8 cellular contexts compared by ENCODE assay signal in the genomic region with DNA sequence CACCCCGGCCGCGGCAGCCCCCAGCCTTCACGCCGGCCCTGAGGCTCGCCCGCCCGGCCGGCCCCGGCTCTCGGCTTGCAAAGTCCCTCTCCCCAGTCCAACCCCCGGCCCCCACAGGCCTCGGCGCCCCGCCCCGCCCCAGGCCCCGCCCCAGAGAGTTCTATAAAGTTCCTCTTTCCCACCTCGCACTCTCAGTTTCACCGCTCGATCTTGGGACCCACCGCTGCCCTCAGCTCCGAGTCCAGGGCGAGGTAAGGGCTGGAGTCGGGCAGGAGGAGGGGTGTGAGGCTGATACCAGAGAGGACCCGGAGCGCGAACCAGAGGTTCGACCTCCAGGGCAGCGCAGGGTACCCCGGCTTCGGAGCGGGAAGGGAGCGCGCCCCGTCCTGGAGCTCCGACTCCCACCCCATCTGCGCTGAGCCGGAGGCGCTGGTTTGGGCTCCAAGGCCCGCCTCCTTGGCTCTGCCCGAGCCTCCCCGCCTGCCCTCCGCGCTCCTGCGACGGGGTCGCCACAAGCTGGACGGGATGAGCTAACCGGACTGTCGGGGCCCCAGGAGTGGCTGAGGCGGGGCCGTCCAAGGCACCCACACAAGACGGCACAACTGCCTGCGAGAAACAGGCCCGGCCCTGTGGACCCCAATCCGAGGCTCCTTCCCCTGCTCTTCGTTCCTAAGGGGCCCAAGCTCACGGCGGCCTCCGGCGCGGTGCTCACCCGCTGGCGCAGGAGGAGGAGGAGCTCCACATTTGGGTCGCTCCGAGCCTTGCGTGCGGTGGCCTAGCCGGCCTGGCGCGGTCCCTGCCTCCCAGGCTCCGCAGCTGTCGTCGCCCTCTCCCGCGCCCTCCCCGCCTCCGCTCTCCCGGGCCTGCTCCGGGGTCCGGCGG. TPM values are rescaled to one million over a fixed set of nuclear protein-coding genes. Genes with fewer than 3 reads are reported as not detected.
A peak's percentile ranks its signal among the peaks of the same experiment; 100 is the strongest.
DNase-seq lines count a peak whose midpoint lies in the region; ATAC-seq and TF ChIP-seq lines count a peak whose summit lies in the region.

A gene (plus strand): TSS at position 194 of the 882 bp plus-strand sequence. CDS start 1,401 bp downstream, outside the sequence.

- peaks cover 12% of the 10 kb centered on the region for H3K4me1 Mint-ChIP-seq in HFFc6 (ENCODE audit: low read depth)
- peaks cover 58% of the 10 kb centered on the region for H3K4me1 Mint-ChIP-seq in stimulated activated naive CD8-positive, alpha-beta T cell treated with anti-CD3 and anti-CD28 coated beads, Interleukin-15, Interleukin-2, amounts not matched to agents 100 ng/mL and 50 ng/mL, for 24 hours (ENCODE audit: low read depth)

- intact Hi-C loops in body of pancreas (cut with DNase I), result no loop called here

- peak within 1 kb of the TSS; percentile 67 for H3K4me3 Mint-ChIP-seq in HFFc6
- peak within 1 kb of the TSS; percentile 99 for H3K4me3 Mint-ChIP-seq in stimulated activated naive CD8-positive, alpha-beta T cell treated with anti-CD3 and anti-CD28 coated beads, Interleukin-15, Interleukin-2, amounts not matched to agents 100 ng/mL and 50 ng/mL, for 24 hours

- peaks cover 4% of the 10 kb centered on the region; the same call in 1 of the 2 replicates for H3K9me3 Mint-ChIP-seq in HFFc6
- no peaks in the 10 kb centered on the region for H3K9me3 Mint-ChIP-seq in stimulated activated naive CD8-positive, alpha-beta T cell treated with anti-CD3 and anti-CD28 coated beads, Interleukin-15, Interleukin-2, amounts not matched to agents 100 ng/mL and 50 ng/mL, for 24 hours

- H3K27me3 ChIP-seq in muscle layer of duodenum (ENCODE audit: low read depth, low read length), result peaks cover 29% of the 10 kb centered on the region
- H3K27me3 ChIP-seq in body of pancreas, result peaks cover 0 to 22% of the 10 kb centered on the region in 2 donors

- no peak within 1 kb of the TSS for H3K27ac Mint-ChIP-seq in HFFc6
- H3K27ac Mint-ChIP-seq in stimulated activated naive CD8-positive, alpha-beta T cell treated with anti-CD3 and anti-CD28 coated beads, Interleukin-15, Interleukin-2, amounts not matched to agents 100 ng/mL and 50 ng/mL, for 24 hours, result peak within 1 kb of the TSS; percentile 94

- DNase-seq in GM12864 (ENCODE audit: low read depth) (no peak), HFFc6 (no peak), T-helper 9 cell (peak; percentile 18), coronary artery (ENCODE audit: low spot score) (peak; percentile 69), body of pancreas (no peak), hypothalamus (lab: John Stamatoyannopoulos, UW) (no peak)

- 0% methylated on average over 10 to 75 of the region's 82 CpGs for WGBS in body of pancreas, 2 donors

- no peak for ATAC-seq in body of pancreas

- H3K36me3 ChIP-seq in muscle layer of duodenum (ENCODE audit: control insufficient read depth in 1 of 2, insufficient read depth in 2 of 2, low read length in 2 of 2) (no peaks in the 10 kb centered on the region), body of pancreas (replicated peaks in 1 of 2; ENCODE audit: insufficient read depth in 1 of 2, low read depth in 2 of 2) (no peaks in the 10 kb centered on the region)

- TF ChIP-seq CTCF in GM12864 (IDR thresholded peaks at IDR 0.05; ENCODE audit: low read depth, low read length, missing control alignments) (no peak), HFFc6 (IDR thresholded peaks at IDR 0.05) (no peak), coronary artery (IDR thresholded peaks at IDR 0.05) (no peak), body of pancreas (IDR thresholded peaks at IDR 0.05) (no peak)

- peaks cover 6% of the 10 kb centered on the region for H3K36me3 Mint-ChIP-seq in HFFc6 (ENCODE audit: low read depth)
- H3K36me3 Mint-ChIP-seq in stimulated activated naive CD8-positive, alpha-beta T cell treated with anti-CD3 and anti-CD28 coated beads, Interleukin-15, Interleukin-2, amounts not matched to agents 100 ng/mL and 50 ng/mL, for 24 hours (ENCODE audit: low read depth), result peaks cover 38% of the 10 kb centered on the region

- H3K9me3 ChIP-seq in muscle layer of duodenum (ENCODE audit: control insufficient read depth in 1 of 2, low read length in 2 of 2), result no peaks in the 10 kb centered on the region
- H3K9me3 ChIP-seq in body of pancreas, result no peaks in the 10 kb centered on the region

- H3K27ac ChIP-seq in coronary artery (no peak within 1 kb of the TSS), muscle layer of duodenum (ENCODE audit: low read length) (no peak within 1 kb of the TSS), body of pancreas (no peak within 1 kb of the TSS)

- H3K4me1 ChIP-seq in muscle layer of duodenum (ENCODE audit: control insufficient read depth in 1 of 2, insufficient read depth in 2 of 2, low read length in 2 of 2), result peaks cover 0 to 30% of the 10 kb centered on the region in 2 donors
- peaks cover 36% of the 10 kb centered on the region for H3K4me1 ChIP-seq in body of pancreas

- H3K4me3 ChIP-seq in GM12864 (ENCODE audit: low read depth, low read length), result peak within 1 kb of the TSS; percentile 89
- H3K4me3 ChIP-seq in coronary artery, result peak within 1 kb of the TSS; percentile 61
- H3K4me3 ChIP-seq in muscle layer of duodenum (ENCODE audit: low read depth in 1 of 2, low read length in 2 of 2), result peak within 1 kb of the TSS; percentile 45 to 66
- no peak within 1 kb of the TSS for H3K4me3 ChIP-seq in body of pancreas

- H3K27me3 Mint-ChIP-seq in HFFc6 (ENCODE audit: insufficient read depth), result peaks cover 27% of the 10 kb centered on the region
- peaks cover 5% of the 10 kb centered on the region for H3K27me3 Mint-ChIP-seq in stimulated activated naive CD8-positive, alpha-beta T cell treated with anti-CD3 and anti-CD28 coated beads, Interleukin-15, Interleukin-2, amounts not matched to agents 100 ng/mL and 50 ng/mL, for 24 hours

- TF ChIP-seq POLR2A in body of pancreas (IDR thresholded peaks at IDR 0.05), result peak in 1 of 3 donors; percentile 17

RNA-seq across cellular contexts. Expression of the gene that starts here (rescaled TPM):
- not detected for total RNA-seq in HFFc6 (2021; fragmentation: NEBNext Ultra II Directional; extraction: Animal tissue kit (Norgen Biotek cat#: 25700))
- under 1 TPM in 1 of 2 donors, not detected in 1; 0.26 TPM for total RNA-seq in body of pancreas

Comparison
In these comparisons a context has a peak if more than half of its experiments do, and no peak if none do; other contexts are left out.
1. DNase-seq: peak in T-helper 9 cell (single experiment) and coronary artery (single experiment); none in GM12864 (single experiment), HFFc6 (single experiment), body of pancreas (0 of 4) and hypothalamus (0 of 51).
2. H3K4me3 ChIP-seq: peak in GM12864 (single experiment), coronary artery (single experiment) and muscle layer of duodenum (2 of 2); none in body of pancreas (0 of 2).